Comparison of ENCODE assay signal across 9 cellular contexts in genomic region chr6:46011241-46012085, GRCh38. TPM values are rescaled to one million over a fixed set of nuclear protein-coding genes. Genes with fewer than 3 reads are reported as not detected.
DNase-seq lines count a peak whose midpoint lies in the region; ATAC-seq, FAIRE-seq and TF ChIP-seq lines count a peak whose summit lies in the region.
"Had no signal": no experiment of that assay in that cellular context is flagged by ENCODE, and none has a peak within 500 bp of the region (broad histone marks: within the 10 kb centered on the region; RNA-seq: fewer than 3 reads in every experiment).

No MANE protein-coding gene starts in this region.

- H3K9me3 ChIP-seq in DND-41 (ENCODE audit: insufficient read depth, low read length, severe bottlenecking), result no peaks in the 10 kb centered on the region

- no peaks in the 10 kb centered on the region for H4K20me1 ChIP-seq in DND-41 (ENCODE audit: insufficient read depth, low read length)

- no peaks in the 10 kb centered on the region for H3K79me2 ChIP-seq in DND-41 (ENCODE audit: insufficient read depth, low read length)

- ATAC-seq in DND-41 (ENCODE audit: insufficient read depth, low read depth) (peak; percentile 97), GM21723 (IDR thresholded peaks at IDR 0.05; ENCODE audit: unreplicated experiment) (peak; percentile 95), omental fat pad (ENCODE audit: low FRiP score) (peak; percentile 16)

- intact Hi-C loops in posterior cingulate gyrus (cut with DNase I), result no loop called here

- DNase-seq in DND-41 (peak; percentile 72), MV-4-11 (lab: John Stamatoyannopoulos, UW) (peak; percentile 30), omental fat pad (ENCODE audit: low spot score) (no peak), posterior cingulate gyrus (no peak), cerebellar nuclear complex (lab: John Stamatoyannopoulos, UW) (no peak), RCC 7860 (ENCODE audit: low spot score) (no peak)
- DNase-seq in activated naive CD4-positive, alpha-beta T cell treated with anti-CD3 and anti-CD28 coated beads, Interleukin-2, amount 50 U/mL, for 16 hours, result peak; percentile 54

- peaks cover 17% of the 10 kb centered on the region for H3K4me1 ChIP-seq in DND-41 (ENCODE audit: insufficient read depth, low read length)

- FAIRE-seq in RCC 7860 (lab: Jason Lieb, UNC), result no peak
- FAIRE-seq: G401.6 had no signal

- peak overlapping the region; percentile 32 for H3K27ac ChIP-seq in DND-41 (ENCODE audit: low read length)

- H3K36me3 ChIP-seq in DND-41 (ENCODE audit: insufficient read depth, low read length), result no peaks in the 10 kb centered on the region

- TF ChIP-seq CTCF in DND-41 (IDR thresholded peaks at IDR 0.05; ENCODE audit: borderline replicate concordance, extremely low read depth, low read length, poor library complexity, severe bottlenecking), result no peak
- no peak for TF ChIP-seq CTCF in omental fat pad (IDR thresholded peaks at IDR 0.05)

- H3K4me2 ChIP-seq in DND-41 (ENCODE audit: insufficient read depth, low read length), result peak overlapping the region; percentile 32; the same call in 1 of the 2 replicates

- peak overlapping the region; percentile 41 for H2AFZ ChIP-seq in DND-41 (ENCODE audit: low read depth, low read length)

- H3K4me3 ChIP-seq in DND-41 (ENCODE audit: low read depth in 1 of 2, low read length in 2 of 2), result no peak overlapping the region

- H3K9ac ChIP-seq in DND-41 (ENCODE audit: low read depth, low read length), result no peak overlapping the region

- H3K27me3 ChIP-seq in DND-41 (ENCODE audit: insufficient read depth, low read length, poor library complexity), result no peaks in the 10 kb centered on the region

RNA-seq across cellular contexts. Expression of gene CLIC5, which starts 4.2 kb away (rescaled TPM):
- 10 to 100 TPM in 3 of 4 donors, 1 to 10 TPM in 1; 9.4 to 56.0 (median 21.5) TPM for total RNA-seq in omental fat pad

Comparison
In these comparisons a context has a peak if more than half of its experiments do, and no peak if none do; other contexts are left out.
1. ATAC-seq: peak in every context shown above with its lines; median percentile 97 in DND-41; 95 in GM21723; 16 in omental fat pad.
2. DNase-seq: peak in DND-41 (single experiment), MV-4-11 (single experiment) and activated naive CD4-positive, alpha-beta T cell treated with anti-CD3 and anti-CD28 coated beads, Interleukin-2, amount 50 U/mL, for 16 hours (single experiment); none in omental fat pad (single experiment), posterior cingulate gyrus (0 of 10), cerebellar nuclear complex (0 of 2) and RCC 7860 (single experiment).